Comparison of ENCODE assay signal across 8 cellular contexts in genomic region chr1:91499904-91500755, GRCh38. TPM values are rescaled to one million over a fixed set of nuclear protein-coding genes. Genes with fewer than 3 reads are reported as not detected.
DNase-seq lines count a peak whose midpoint lies in the region; ATAC-seq and TF ChIP-seq lines count a peak whose summit lies in the region.

No MANE protein-coding gene starts in this region.

- peak overlapping the region; percentile 79 for H3K9ac ChIP-seq in smooth muscle cell (ENCODE audit: low read depth)

- H3K79me2 ChIP-seq in smooth muscle cell (ENCODE audit: low read depth) = peaks cover 33% of the 10 kb centered on the region

- DNase-seq in NCI-H2196 treated with DMSO at 0.1 percent for 48 hours (lab: John Stamatoyannopoulos, UW; ENCODE audit: unreplicated experiment) = peak; percentile 48
- DNase-seq in NCI-H2196 (lab: John Stamatoyannopoulos, UW; ENCODE audit: unreplicated experiment) = no peak
- no peak for DNase-seq in Panc1 (ENCODE audit: low read depth, low spot score)
- DNase-seq in fibroblast of mammary gland (ENCODE audit: low read depth) = no peak
- DNase-seq in smooth muscle cell (lab: John Stamatoyannopoulos, UW; ENCODE audit: unreplicated experiment) = no peak
- DNase-seq in HuH-7.5 (ENCODE audit: low spot score) = no peak

- H3K27ac ChIP-seq in Panc1 (ENCODE audit: low read length) (peak overlapping the region; percentile 96), smooth muscle cell (ENCODE audit: low read depth) (peak overlapping the region; percentile 81)

- peak; percentile 19 for ATAC-seq in HG02852 (IDR thresholded peaks at IDR 0.05; ENCODE audit: unreplicated experiment)
- peak; percentile 36 for ATAC-seq in Panc1
- no peak for ATAC-seq in GM18861 (IDR thresholded peaks at IDR 0.05; ENCODE audit: unreplicated experiment)

- H3K4me2 ChIP-seq in smooth muscle cell = peak overlapping the region; percentile 92

- no peaks in the 10 kb centered on the region for H3K36me3 ChIP-seq in Panc1 (ENCODE audit: control insufficient read depth, insufficient read depth, low read length)
- H3K36me3 ChIP-seq in smooth muscle cell (ENCODE audit: low read depth) = no peaks in the 10 kb centered on the region

- CTCF ChIA-PET in Panc1 (lab: Charles Lee) = interaction anchor here (0.7 kb wide), 2 partner anchors 94 to 427 kb away, joined by 3 to 7 read pairs; no protein-coding TSS in a partner anchor

- TSS peak; percentile 97 for BruUV-seq in Panc1 (replicated peaks; lab: Mats Ljungman, UMichigan)

- in situ Hi-C loops in Panc1 (cut with HindIII; ENCODE audit: low pct_unique_long_range_greater_than_20kb, low sequenced_read_pairs) = no loop called here

- POLR2A ChIA-PET in Panc1 (lab: Charles Lee) = interaction anchor here (0.6 to 0.7 kb wide), 4 partner anchors 40 to 621 kb away, joined by 3 to 5 read pairs (median 4); partner anchors contain the start of gene HFM1

- H3K4me3 ChIP-seq in Panc1 (ENCODE audit: low read depth in 2 of 2, low read length in 2 of 2) (peak overlapping the region; percentile 66 to 78), fibroblast of mammary gland (ENCODE audit: control insufficient read depth, low read depth, low read length) (peak overlapping the region; percentile 87), smooth muscle cell (peak overlapping the region; percentile 87)

- intact Hi-C loops in Panc1 (cut with micrococcal nuclease; ENCODE audit: unreplicated experiment) = loop anchor here (5.0 kb wide), 2 partner anchors 93 to 218 kb away; no protein-coding TSS in a partner anchor

- H3K9me3 ChIP-seq in Panc1 (ENCODE audit: control insufficient read depth, insufficient read depth, low read depth, low read length) (no peaks in the 10 kb centered on the region), smooth muscle cell (replicated peaks; ENCODE audit: low read depth) (no peaks in the 10 kb centered on the region)

- H3K4me1 ChIP-seq in Panc1 (ENCODE audit: control insufficient read depth, insufficient read depth, low read length) (peaks cover 18% of the 10 kb centered on the region), smooth muscle cell (ENCODE audit: low read depth) (peaks cover 33% of the 10 kb centered on the region)

- no peaks in the 10 kb centered on the region for H4K20me1 ChIP-seq in smooth muscle cell (ENCODE audit: low read depth)

- no peak for TF ChIP-seq CTCF in Panc1 (IDR thresholded peaks at IDR 0.05)
- TF ChIP-seq CTCF in fibroblast of mammary gland (conservative IDR thresholded peaks at IDR 0.05; ENCODE audit: control insufficient read depth, insufficient read depth, low read depth, low read length) = no peak
- no peak for TF ChIP-seq CTCF in smooth muscle cell (IDR thresholded peaks at IDR 0.05; ENCODE audit: borderline replicate concordance, insufficient read depth, poor library complexity, severe bottlenecking)

- H3K27me3 ChIP-seq in Panc1 (ENCODE audit: control insufficient read depth, insufficient read depth, low read length) = no peaks in the 10 kb centered on the region
- no peaks in the 10 kb centered on the region for H3K27me3 ChIP-seq in smooth muscle cell (ENCODE audit: low read depth)

- H3F3A ChIP-seq in smooth muscle cell (ENCODE audit: low read depth) = peaks cover 6% of the 10 kb centered on the region

- 21% methylated on average over 14 of the region's 14 CpGs for WGBS in smooth muscle cell (ENCODE audit: low lambda C conversion rate)

- H2AFZ ChIP-seq in smooth muscle cell (ENCODE audit: low read depth) = peak overlapping the region; percentile 98

RNA-seq across cellular contexts. Expression of gene CDC7, which starts 0.5 kb away (rescaled TPM):
- total RNA-seq in Panc1 (2021; ENCODE audit: unreplicated experiment) (30.1 TPM), smooth muscle cell (8.9 and 11.2 TPM in 2 replicates)
- polyA plus RNA-seq in Panc1 (2012; ENCODE audit: insufficient read length) = 11.9 TPM
- polyA plus RNA-seq in smooth muscle cell = 6.1 and 10.1 TPM in 2 replicates
